Comparison of ENCODE assay signal across 28 cellular contexts in the genomic region with DNA sequence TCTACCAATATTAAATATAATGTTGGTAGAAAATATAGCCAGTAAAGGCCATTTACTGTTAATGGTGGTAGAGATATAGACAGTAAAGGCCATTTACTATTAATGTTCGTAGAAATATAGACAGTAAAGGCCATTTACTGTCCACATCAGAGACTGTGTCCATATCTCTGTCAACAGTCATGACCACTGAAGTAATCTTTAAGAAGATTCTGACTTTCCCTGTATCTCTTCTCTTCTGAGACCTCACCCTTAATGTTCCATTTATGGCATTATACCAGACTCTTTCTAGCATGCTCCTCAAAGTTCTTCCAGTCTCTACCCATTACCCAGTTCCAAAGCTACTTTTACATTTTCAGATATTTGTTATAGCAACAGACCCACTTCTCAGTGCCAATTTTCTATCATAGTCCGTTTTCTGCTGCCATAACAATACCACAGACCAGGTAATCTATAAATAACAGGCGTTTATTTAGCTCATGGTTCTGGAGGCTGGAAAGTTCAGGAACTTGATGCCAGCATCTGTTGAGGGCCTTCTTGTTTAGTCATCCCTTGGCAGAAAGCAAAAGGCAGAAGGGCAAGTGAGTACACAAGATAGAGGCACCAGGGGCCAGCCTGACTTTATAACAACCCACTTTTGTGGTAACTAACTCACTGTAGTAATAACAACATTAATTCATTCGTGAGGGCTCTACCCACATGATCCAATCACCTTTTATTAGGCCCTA. TPM values are rescaled to one million over a fixed set of nuclear protein-coding genes. Genes with fewer than 3 reads are reported as not detected.
"Had no signal": no experiment of that assay in that cellular context is flagged by ENCODE, and none has a peak within 500 bp of the region (broad histone marks: within the 10 kb centered on the region; RNA-seq: fewer than 3 reads in every experiment).

No MANE protein-coding gene starts in this region.

- H3K27ac ChIP-seq: body of pancreas, coronary artery, dorsolateral prefrontal cortex, stomach, thyroid gland, upper lobe of left lung, vagina, VCaP had no signal

- H3K4me3 ChIP-seq: body of pancreas, coronary artery, dorsolateral prefrontal cortex, lung, sigmoid colon, stomach, thyroid gland, upper lobe of left lung, vagina had no signal

- H3K27me3 ChIP-seq: body of pancreas, sigmoid colon, stomach, thyroid gland, upper lobe of left lung, vagina had no signal

- H3K4me1 ChIP-seq: body of pancreas, stomach, thyroid gland, upper lobe of left lung, vagina had no signal

- ATAC-seq: activated CD4-positive, CD25-positive, alpha-beta regulatory T cell treated with anti-CD3 and anti-CD28 coated beads, Interleukin-2, amount 50 U/mL, for 24 hours; body of pancreas; left lobe of liver; stimulated activated naive B cell treated with anti-CD40 and anti-IgM and Interleukin-4, amounts not matched to agents 10 μg/mL and 1 μg/mL and 100 μg/mL, for 72 hours had no signal

- DNase-seq: activated CD4-positive, alpha-beta T cell treated with anti-CD3 and anti-CD28 coated beads for 48 hours; activated CD4-positive, alpha-beta T cell treated with anti-CD3 and anti-CD28 coated beads, Interleukin-2, amount 50 U/mL, for 48 hours; activated CD8-positive, alpha-beta memory T cell treated with anti-CD3 and anti-CD28 coated beads for 24 hours; activated effector memory CD4-positive, alpha-beta T cell treated with Interleukin-2 at 50 U/mL for 16 hours; activated naive CD4-positive, alpha-beta T cell treated with Interleukin-2 at 50 U/mL for 16 hours; anterior cingulate cortex; body of pancreas; cerebellar nuclear complex; dorsolateral prefrontal cortex; effector memory CD4-positive, alpha-beta T cell; kidney glomerular epithelial cell; mesendoderm; sigmoid colon; stimulated activated CD4-positive, alpha-beta T cell treated with anti-CD3 and anti-CD28 coated beads, Interleukin-15, amount 100 ng/mL, for 24 hours; stimulated activated CD4-positive, alpha-beta T cell treated with anti-CD3 and anti-CD28 coated beads, Interleukin-2, amount 100 ng/mL, for 24 hours; stimulated activated naive B cell treated with anti-CD40 and anti-IgM and Interleukin-4, amounts not matched to agents 10 μg/mL and 1 μg/mL and 100 μg/mL, for 72 hours; stomach; thyroid gland; upper lobe of left lung had no signal

- H3K9me3 ChIP-seq: body of pancreas, sigmoid colon, stomach, thyroid gland, upper lobe of left lung, vagina had no signal

- H3K36me3 ChIP-seq: sigmoid colon, stomach, thyroid gland, upper lobe of left lung, vagina had no signal

RNA-seq across cellular contexts. Expression of a gene that starts 42.7 kb away (rescaled TPM):
- total RNA-seq: mononuclear cell; osteoblast; T-helper 1 cell treated with Interleukin-12 subunit alpha and Interleukin-12 subunit beta and Interleukin-4 antibody, amounts not matched to agents 30 ng/mL and 1 ng/mL, for 36 hours; thyroid gland had no signal
